In the genomic region with DNA sequence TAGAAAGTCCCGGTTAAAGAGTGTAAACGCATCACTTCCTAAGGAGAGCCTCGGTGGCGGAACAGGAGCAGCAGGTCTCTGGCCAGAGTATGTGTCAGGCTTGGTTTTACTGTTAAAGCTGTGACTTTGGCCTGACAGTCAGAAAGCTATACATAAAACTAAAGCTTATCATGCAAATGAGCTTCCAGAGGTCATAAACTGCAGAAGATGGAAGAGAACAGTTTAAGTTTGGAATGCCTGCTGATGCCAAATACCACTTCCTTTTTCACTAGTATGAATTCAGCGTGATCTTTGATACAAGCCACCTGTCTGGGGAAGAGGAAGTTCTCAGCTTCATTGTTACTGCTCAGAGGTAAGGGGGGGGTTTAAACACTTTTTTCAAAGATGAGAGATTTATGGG, we compare ENCODE assay signal across 20 cellular contexts.
DNase-seq lines count a peak whose midpoint lies in the region; ATAC-seq and TF ChIP-seq lines count a peak whose summit lies in the region.
"Had no signal": no experiment of that assay in that cellular context is flagged by ENCODE, and none has a peak within 500 bp of the region (broad histone marks: within the 10 kb centered on the region; RNA-seq: fewer than 3 reads in every experiment).

No MANE protein-coding gene starts in this region.

- no peak overlapping the region for H3K4me3 Mint-ChIP-seq in CD4-positive, alpha-beta T cell
- H3K4me3 Mint-ChIP-seq: activated naive CD4-positive, alpha-beta T cell treated with anti-CD3 and anti-CD28 coated beads, Interleukin-2, amount 10 ng/mL, durations not matched to agents 7 days and 5 days; activated T-cell treated with anti-CD3 and anti-CD28 coated beads, Interleukin-2, amount 50 U/mL, for 72 hours; T-cell had no signal

- H3K36me3 Mint-ChIP-seq in CD4-positive, alpha-beta T cell (ENCODE audit: low read depth): no peaks in the 10 kb centered on the region
- H3K36me3 Mint-ChIP-seq: activated naive CD4-positive, alpha-beta T cell treated with anti-CD3 and anti-CD28 coated beads, Interleukin-2, amount 10 ng/mL, durations not matched to agents 7 days and 5 days; T-cell had no signal

- H3K9me3 ChIP-seq in OCI-LY7 (ENCODE audit: low read length): no peaks in the 10 kb centered on the region
- no peaks in the 10 kb centered on the region for H3K9me3 ChIP-seq in ovary
- H3K9me3 ChIP-seq in effector memory CD4-positive, alpha-beta T cell (ENCODE audit: control insufficient read depth, low read length): no peaks in the 10 kb centered on the region
- no peaks in the 10 kb centered on the region for H3K9me3 ChIP-seq in CD4-positive, alpha-beta T cell (ENCODE audit: control insufficient read depth, low read length)
- H3K9me3 ChIP-seq: upper lobe of right lung had no signal

- H3K4me1 Mint-ChIP-seq in CD4-positive, alpha-beta T cell (ENCODE audit: low read depth): no peaks in the 10 kb centered on the region
- H3K4me1 Mint-ChIP-seq: activated naive CD4-positive, alpha-beta T cell treated with anti-CD3 and anti-CD28 coated beads, Interleukin-2, amount 10 ng/mL, durations not matched to agents 7 days and 5 days; T-cell had no signal

- no peak for TF ChIP-seq EP300 in ovary (IDR thresholded peaks at IDR 0.05)

- no peaks in the 10 kb centered on the region for H4K20me1 ChIP-seq in OCI-LY7 (ENCODE audit: insufficient read depth, low read length)

- TF ChIP-seq POLR2A in ovary (IDR thresholded peaks at IDR 0.05): no peak

- H3K9me3 Mint-ChIP-seq in CD4-positive, alpha-beta T cell: no peaks in the 10 kb centered on the region
- H3K9me3 Mint-ChIP-seq: activated naive CD4-positive, alpha-beta T cell treated with anti-CD3 and anti-CD28 coated beads, Interleukin-2, amount 10 ng/mL, durations not matched to agents 7 days and 5 days; activated T-cell treated with anti-CD3 and anti-CD28 coated beads, Interleukin-2, amount 50 U/mL, for 72 hours; T-cell had no signal

- CTCF ChIA-PET in GM10248 (lab: Yijun Ruan, JAX): no interaction called here
- CTCF ChIA-PET in OCI-LY7 (lab: Charles Lee; ENCODE audit: unreplicated experiment): no interaction called here
- CTCF ChIA-PET in CD4-positive, alpha-beta T cell (lab: Charles Lee): no interaction called here

- no peaks in the 10 kb centered on the region for H3K27me3 Mint-ChIP-seq in CD4-positive, alpha-beta T cell

- no peaks in the 10 kb centered on the region for H3K9me2 ChIP-seq in OCI-LY7 (ENCODE audit: insufficient read depth, low read length)

- H3K27ac ChIP-seq in OCI-LY7 (ENCODE audit: low read depth, low read length, poor library complexity, severe bottlenecking) (peak overlapping the region; percentile 7), ovary (no peak overlapping the region)
- H3K27ac ChIP-seq in effector memory CD4-positive, alpha-beta T cell (ENCODE audit: insufficient read depth, low read length, poor library complexity, severe bottlenecking): no peak overlapping the region
- H3K27ac ChIP-seq in CD4-positive, alpha-beta T cell (ENCODE audit: low read depth, low read length): no peak overlapping the region
- H3K27ac ChIP-seq: upper lobe of right lung had no signal

- H3K4me1 ChIP-seq in OCI-LY7 (ENCODE audit: insufficient read depth, low read length, poor library complexity, severe bottlenecking): peaks cover 14% of the 10 kb centered on the region
- H3K4me1 ChIP-seq in ovary (ENCODE audit: insufficient read depth): peaks cover 2% of the 10 kb centered on the region
- H3K4me1 ChIP-seq in effector memory CD4-positive, alpha-beta T cell (ENCODE audit: control insufficient read depth, insufficient read depth, low read length, poor library complexity, severe bottlenecking): no peaks in the 10 kb centered on the region
- H3K4me1 ChIP-seq: upper lobe of right lung had no signal

- H3K4me2 ChIP-seq in OCI-LY7 (ENCODE audit: low read length): peak overlapping the region; percentile 53

- no peak overlapping the region for H3K4me3 ChIP-seq in OCI-LY7 (ENCODE audit: low read depth, low read length, poor library complexity, severe bottlenecking)
- H3K4me3 ChIP-seq in ovary: no peak overlapping the region
- no peak overlapping the region for H3K4me3 ChIP-seq in effector memory CD4-positive, alpha-beta T cell (ENCODE audit: insufficient read depth, low read depth, low read length, poor library complexity, severe bottlenecking)
- H3K4me3 ChIP-seq: upper lobe of right lung had no signal

- no TSS peak for BruUV-seq in OCI-LY7 (replicated peaks; lab: Mats Ljungman, UMichigan)

- H2AFZ ChIP-seq in OCI-LY7 (ENCODE audit: low read length): peak overlapping the region; percentile 2; the same call in 1 of the 2 replicates

- H3K27me3 ChIP-seq in ovary: no peaks in the 10 kb centered on the region
- H3K27me3 ChIP-seq in effector memory CD4-positive, alpha-beta T cell (replicated peaks; ENCODE audit: control insufficient read depth, insufficient read depth, low read length, poor library complexity, severe bottlenecking): no peaks in the 10 kb centered on the region
- no peaks in the 10 kb centered on the region for H3K27me3 ChIP-seq in CD4-positive, alpha-beta T cell (ENCODE audit: control insufficient read depth, insufficient read depth, low read length)
- H3K27me3 ChIP-seq: upper lobe of right lung had no signal

- H3K79me2 ChIP-seq in OCI-LY7 (ENCODE audit: insufficient read depth, low read depth, low read length): no peaks in the 10 kb centered on the region

- DNase-seq in GM10248 (ENCODE audit: extremely low spot score) (peak; percentile 35), OCI-LY7 (ENCODE audit: low spot score) (peak; percentile 61), left kidney (ENCODE audit: low read depth, low spot score) (peak; percentile 67), ovary (no peak)
- DNase-seq in effector memory CD4-positive, alpha-beta T cell: no peak
- DNase-seq in CD4-positive, alpha-beta T cell: no peak
- DNase-seq: ACHN; activated naive CD4-positive, alpha-beta T cell treated with anti-CD3 and anti-CD28 coated beads, Interleukin-2, amount 10 ng/mL, durations not matched to agents 7 days and 5 days; activated T-cell treated with anti-CD3 and anti-CD28 coated beads, Interleukin-2, amount 50 U/mL, for 72 hours; amygdala; foreskin fibroblast; hippocampal formation; NCI-H1105 treated with DMSO at 0.1 percent for 48 hours; NCI-H2081 treated with DMSO at 0.1 percent for 48 hours; SIG-M5; T-cell; upper lobe of right lung had no signal

- H3K36me3 ChIP-seq in OCI-LY7 (ENCODE audit: insufficient read depth, low read length) (no peaks in the 10 kb centered on the region), ovary (no peaks in the 10 kb centered on the region)
- no peaks in the 10 kb centered on the region for H3K36me3 ChIP-seq in effector memory CD4-positive, alpha-beta T cell (ENCODE audit: control insufficient read depth, insufficient read depth, low read length)
- H3K36me3 ChIP-seq: upper lobe of right lung had no signal

- TF ChIP-seq CTCF in GM10248 (IDR thresholded peaks at IDR 0.05; ENCODE audit: control extremely low read depth, extremely low read depth, low read depth, missing control alignments) (no peak), OCI-LY7 (conservative IDR thresholded peaks at IDR 0.05; ENCODE audit: low read length) (no peak), ovary (IDR thresholded peaks at IDR 0.05) (no peak)
- TF ChIP-seq CTCF in CD4-positive, alpha-beta T cell (IDR thresholded peaks at IDR 0.05): no peak

- intact Hi-C loops in OCI-LY7 (cut with micrococcal nuclease; ENCODE audit: unreplicated experiment): no loop called here
- intact Hi-C loops in ovary (cut with DNase I): no loop called here
- intact Hi-C loops in CD4-positive, alpha-beta T cell (cut with DNase I, micrococcal nuclease): no loop called here

- peak; percentile 77 for ATAC-seq in GM19438 (IDR thresholded peaks at IDR 0.05; ENCODE audit: low read depth, unreplicated experiment)
- ATAC-seq in GM21423 (IDR thresholded peaks at IDR 0.05; ENCODE audit: unreplicated experiment): no peak
- ATAC-seq in CD4-positive, alpha-beta T cell (ENCODE audit: poor library complexity): no peak
- ATAC-seq: activated T-cell treated with anti-CD3 and anti-CD28 coated beads, Interleukin-2, amount 50 U/mL, for 72 hours; upper lobe of right lung had no signal

- no peak overlapping the region for H3K27ac Mint-ChIP-seq in CD4-positive, alpha-beta T cell
- H3K27ac Mint-ChIP-seq: activated naive CD4-positive, alpha-beta T cell treated with anti-CD3 and anti-CD28 coated beads, Interleukin-2, amount 10 ng/mL, durations not matched to agents 7 days and 5 days; activated T-cell treated with anti-CD3 and anti-CD28 coated beads, Interleukin-2, amount 50 U/mL, for 72 hours; progenitor cell of endocrine pancreas; T-cell had no signal

- POLR2A ChIA-PET in GM10248 (lab: Yijun Ruan, JAX): no interaction called here
- POLR2A ChIA-PET in OCI-LY7 (lab: Charles Lee): interaction anchor here (0.6 kb wide), 1 partner anchor 80 kb away, joined by 3 read pairs; no protein-coding TSS in a partner anchor
- POLR2A ChIA-PET in CD4-positive, alpha-beta T cell (lab: Charles Lee): no interaction called here

- 43 to 46% (median 43%) methylated on average over 5 of the region's 5 CpGs for WGBS in ovary, 3 donors

Comparison
In these comparisons a context has a peak if more than half of its experiments do, and no peak if none do; other contexts are left out.
1. DNase-seq: peak in GM10248 (single experiment), OCI-LY7 (single experiment) and left kidney (single experiment); none in ovary (0 of 5), effector memory CD4-positive, alpha-beta T cell (0 of 3) and CD4-positive, alpha-beta T cell (0 of 10).